1 cellular context compared by ENCODE assay signal in the genomic region with DNA sequence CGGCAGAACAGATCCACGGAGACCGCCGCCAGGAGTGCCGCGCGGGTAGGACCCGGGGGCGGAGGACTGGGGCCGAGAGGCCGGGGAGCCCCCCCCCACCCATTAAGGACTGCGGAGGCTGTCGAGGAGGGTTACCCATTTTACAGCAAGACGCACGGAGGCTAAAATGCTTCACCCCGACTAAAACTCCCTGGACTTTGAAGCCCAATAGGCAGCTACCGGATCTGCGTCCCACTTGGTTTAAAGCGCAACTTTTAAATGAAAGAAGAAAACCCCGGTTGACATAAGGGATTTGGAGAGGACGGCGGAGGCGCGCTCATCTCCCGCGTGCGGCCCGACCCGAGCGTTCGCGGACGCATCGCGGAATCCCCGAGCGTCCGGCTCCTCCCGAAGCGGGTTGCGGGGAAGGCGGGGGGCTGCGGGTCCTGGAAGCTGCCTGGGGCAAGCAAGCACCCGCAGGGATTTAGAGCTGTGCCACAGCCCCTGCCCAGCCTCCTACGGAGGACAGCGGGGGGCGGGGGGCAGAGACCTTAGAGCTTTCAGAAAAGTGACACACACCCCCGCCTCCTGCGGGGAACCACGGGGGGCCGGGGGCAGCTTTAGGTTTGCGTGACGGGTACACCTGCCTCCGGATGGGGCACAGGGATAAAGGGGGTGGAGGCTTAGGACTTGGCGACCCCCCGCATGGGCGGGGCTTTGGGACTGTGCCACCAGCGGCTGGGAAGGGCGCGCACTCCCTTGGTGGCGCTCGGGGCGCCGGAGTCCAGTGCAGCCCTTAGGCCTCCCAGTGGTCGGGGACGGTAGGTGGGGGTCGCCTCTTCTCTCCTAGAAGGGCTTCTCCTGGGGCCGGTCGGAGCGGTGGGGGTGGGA.
TF ChIP-seq lines count a peak whose summit lies in the region.

No MANE protein-coding gene starts in this region.

TF ChIP-seq in HEK293, 187 proteins besides CTCF, POLR2A, EP300 and RAD21 (continued from another document):
- TF ChIP-seq, protein P1, sequence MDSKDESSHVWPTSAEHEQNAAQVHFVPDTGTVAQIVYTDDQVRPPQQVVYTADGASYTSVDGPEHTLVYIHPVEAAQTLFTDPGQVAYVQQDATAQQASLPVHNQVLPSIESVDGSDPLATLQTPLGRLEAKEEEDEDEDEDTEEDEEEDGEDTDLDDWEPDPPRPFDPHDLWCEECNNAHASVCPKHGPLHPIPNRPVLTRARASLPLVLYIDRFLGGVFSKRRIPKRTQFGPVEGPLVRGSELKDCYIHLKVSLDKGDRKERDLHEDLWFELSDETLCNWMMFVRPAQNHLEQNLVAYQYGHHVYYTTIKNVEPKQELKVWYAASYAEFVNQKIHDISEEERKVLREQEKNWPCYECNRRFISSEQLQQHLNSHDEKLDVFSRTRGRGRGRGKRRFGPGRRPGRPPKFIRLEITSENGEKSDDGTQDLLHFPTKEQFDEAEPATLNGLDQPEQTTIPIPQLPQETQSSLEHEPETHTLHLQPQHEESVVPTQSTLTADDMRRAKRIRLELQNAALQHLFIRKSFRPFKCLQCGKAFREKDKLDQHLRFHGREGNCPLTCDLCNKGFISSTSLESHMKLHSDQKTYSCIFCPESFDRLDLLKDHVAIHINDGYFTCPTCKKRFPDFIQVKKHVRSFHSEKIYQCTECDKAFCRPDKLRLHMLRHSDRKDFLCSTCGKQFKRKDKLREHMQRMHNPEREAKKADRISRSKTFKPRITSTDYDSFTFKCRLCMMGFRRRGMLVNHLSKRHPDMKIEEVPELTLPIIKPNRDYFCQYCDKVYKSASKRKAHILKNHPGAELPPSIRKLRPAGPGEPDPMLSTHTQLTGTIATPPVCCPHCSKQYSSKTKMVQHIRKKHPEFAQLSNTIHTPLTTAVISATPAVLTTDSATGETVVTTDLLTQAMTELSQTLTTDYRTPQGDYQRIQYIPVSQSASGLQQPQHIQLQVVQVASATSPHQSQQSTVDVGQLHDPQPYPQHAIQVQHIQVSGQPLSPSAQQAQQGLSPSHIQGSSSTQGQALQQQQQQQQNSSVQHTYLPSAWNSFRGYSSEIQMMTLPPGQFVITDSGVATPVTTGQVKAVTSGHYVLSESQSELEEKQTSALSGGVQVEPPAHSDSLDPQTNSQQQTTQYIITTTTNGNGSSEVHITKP (tag by site-specific recombination; IDR thresholded peaks at IDR 0.05) = peak; percentile 86
- TF ChIP-seq ZNF660 (tag by site-specific recombination; IDR thresholded peaks at IDR 0.05) = no peak
- peak; percentile 97 for TF ChIP-seq ZIC2 (tag by site-specific recombination; IDR thresholded peaks at IDR 0.05)
- no peak for TF ChIP-seq ZNF521 (tag by site-specific recombination; IDR thresholded peaks at IDR 0.05)
- peak; percentile 61; the same call in 1 of the 2 replicates for TF ChIP-seq KLF8 (tag by site-specific recombination; IDR thresholded peaks at IDR 0.05)
- peak; percentile 24; the same call in 1 of the 2 replicates for TF ChIP-seq ZNF600 (tag by site-specific recombination; IDR thresholded peaks at IDR 0.05)
- TF ChIP-seq ZNF16 (tag by site-specific recombination; IDR thresholded peaks at IDR 0.05; ENCODE audit: low read depth) = no peak
- TF ChIP-seq, protein P2, sequence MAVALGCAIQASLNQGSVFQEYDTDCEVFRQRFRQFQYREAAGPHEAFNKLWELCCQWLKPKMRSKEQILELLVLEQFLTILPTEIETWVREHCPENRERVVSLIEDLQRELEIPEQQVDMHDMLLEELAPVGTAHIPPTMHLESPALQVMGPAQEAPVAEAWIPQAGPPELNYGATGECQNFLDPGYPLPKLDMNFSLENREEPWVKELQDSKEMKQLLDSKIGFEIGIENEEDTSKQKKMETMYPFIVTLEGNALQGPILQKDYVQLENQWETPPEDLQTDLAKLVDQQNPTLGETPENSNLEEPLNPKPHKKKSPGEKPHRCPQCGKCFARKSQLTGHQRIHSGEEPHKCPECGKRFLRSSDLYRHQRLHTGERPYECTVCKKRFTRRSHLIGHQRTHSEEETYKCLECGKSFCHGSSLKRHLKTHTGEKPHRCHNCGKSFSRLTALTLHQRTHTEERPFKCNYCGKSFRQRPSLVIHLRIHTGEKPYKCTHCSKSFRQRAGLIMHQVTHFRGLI (tag by site-specific recombination; IDR thresholded peaks at IDR 0.05) = no peak
- no peak for TF ChIP-seq ZNF121 (tag by site-specific recombination; IDR thresholded peaks at IDR 0.05)
- no peak for TF ChIP-seq ZNF830 (tag by site-specific recombination; IDR thresholded peaks at IDR 0.05; ENCODE audit: low read depth)
- peak; percentile 94 for TF ChIP-seq GLIS2 (tag by site-specific recombination; IDR thresholded peaks at IDR 0.05)
- no peak for TF ChIP-seq ZNF785 (tag by site-specific recombination; IDR thresholded peaks at IDR 0.05)
- TF ChIP-seq ZNF548 (tag by site-specific recombination; IDR thresholded peaks at IDR 0.05) = no peak
